Comparison of ENCODE assay signal across 24 cellular contexts in the genomic region with DNA sequence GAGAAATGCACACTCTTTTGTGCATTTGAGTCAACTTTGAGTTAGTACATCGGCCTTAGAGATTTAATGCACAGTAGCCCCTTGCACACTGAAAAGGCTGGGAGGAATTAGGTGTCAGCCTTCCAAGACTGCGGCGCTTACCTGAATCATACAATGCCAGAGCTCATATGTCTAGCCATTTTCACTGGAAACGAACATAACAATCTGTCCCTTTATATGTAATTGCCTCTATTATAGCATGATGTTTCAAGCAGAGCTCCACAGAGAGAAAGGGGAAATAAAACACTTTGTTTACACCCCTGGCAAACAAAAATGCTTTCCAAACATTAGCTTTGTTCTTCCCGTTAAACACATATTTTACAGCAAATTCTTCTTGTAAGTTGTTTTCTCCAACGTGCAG.
DNase-seq lines count a peak whose midpoint lies in the region; ATAC-seq and TF ChIP-seq lines count a peak whose summit lies in the region.
"Had no signal": no experiment of that assay in that cellular context is flagged by ENCODE, and none has a peak within 500 bp of the region (broad histone marks: within the 10 kb centered on the region; RNA-seq: fewer than 3 reads in every experiment).

No MANE protein-coding gene starts in this region.

- H3K27me3 ChIP-seq in A673 (replicated peaks; ENCODE audit: insufficient read depth, low read depth, low read length, poor library complexity) (no peaks in the 10 kb centered on the region), PC-9 (ENCODE audit: insufficient read depth, low read depth) (no peaks in the 10 kb centered on the region), layer of hippocampus (ENCODE audit: control insufficient read depth, insufficient read depth, low read length) (no peaks in the 10 kb centered on the region)
- H3K27me3 ChIP-seq: ascending aorta, heart left ventricle, thyroid gland had no signal

- intact Hi-C loops in A673 (cut with micrococcal nuclease; ENCODE audit: unreplicated experiment) (no loop called here), PC-9 (cut with micrococcal nuclease; ENCODE audit: unreplicated experiment) (loop anchor here (1.0 to 10.0 kb wide), 3 partner anchors 82 to 405 kb away; no protein-coding TSS in a partner anchor)
- intact Hi-C loops in activated CD8-positive, alpha-beta T cell treated with anti-CD3 and anti-CD28 coated beads for 36 hours (cut with micrococcal nuclease): no loop called here

- H3K9me3 ChIP-seq in A673 (ENCODE audit: low read depth, low read length, poor library complexity, severe bottlenecking) (no peaks in the 10 kb centered on the region), PC-9 (ENCODE audit: insufficient read depth, low read depth) (no peaks in the 10 kb centered on the region)
- H3K9me3 ChIP-seq: ascending aorta, heart left ventricle, thyroid gland had no signal

- no TSS peak for BruUV-seq in A673 (replicated peaks; lab: Mats Ljungman, UMichigan)
- no TSS peak for BruUV-seq in PC-9 (replicated peaks; lab: Mats Ljungman, UMichigan)

- H3K36me3 Mint-ChIP-seq in activated CD8-positive, alpha-beta T cell treated with anti-CD3 and anti-CD28 coated beads for 36 hours (ENCODE audit: low read depth): no peaks in the 10 kb centered on the region
- H3K36me3 Mint-ChIP-seq: stimulated activated effector memory CD8-positive, alpha-beta T cell treated with anti-CD3 and anti-CD28 coated beads, Interleukin-12 subunit alpha, Interleukin-12 subunit beta, amount 100 ng/mL, for 72 hours had no signal

- H3F3A ChIP-seq in PC-9 (ENCODE audit: insufficient read depth, low read depth): peaks cover 25% of the 10 kb centered on the region

- POLR2A ChIA-PET in A673 (lab: Charles Lee; ENCODE audit: low non-redundant PET) (no interaction called here), PC-9 (lab: Charles Lee; ENCODE audit: unreplicated experiment) (interaction anchor here (0.6 kb wide), 1 partner anchor 84 kb away, joined by 6 read pairs; no protein-coding TSS in a partner anchor)
- POLR2A ChIA-PET in activated CD8-positive, alpha-beta T cell treated with anti-CD3 and anti-CD28 coated beads for 36 hours (lab: Charles Lee): no interaction called here

- peak overlapping the region; percentile 35; the same call in 1 of the 2 replicates for H2AFZ ChIP-seq in PC-9

- H3K27ac ChIP-seq in A673 (ENCODE audit: low read depth, low read length, poor library complexity, severe bottlenecking): peak overlapping the region; percentile 32
- peak overlapping the region; percentile 93 for H3K27ac ChIP-seq in PC-9
- H3K27ac ChIP-seq in layer of hippocampus (ENCODE audit: low read depth, low read length): peak overlapping the region; percentile 89
- H3K27ac ChIP-seq: ascending aorta, thyroid gland, WERI-Rb-1 had no signal

- H3K4me1 ChIP-seq in A673 (ENCODE audit: insufficient read depth, low read length, poor library complexity, severe bottlenecking) (peaks cover 51% of the 10 kb centered on the region), PC-9 (replicated peaks; ENCODE audit: insufficient read depth) (peaks cover 38% of the 10 kb centered on the region)
- H3K4me1 ChIP-seq: ascending aorta, thyroid gland had no signal

- H3K27ac Mint-ChIP-seq in activated CD8-positive, alpha-beta T cell treated with anti-CD3 and anti-CD28 coated beads for 36 hours: no peak overlapping the region
- H3K27ac Mint-ChIP-seq: CD8-positive, alpha-beta memory T cell; stimulated activated effector memory CD8-positive, alpha-beta T cell treated with anti-CD3 and anti-CD28 coated beads, Interleukin-12 subunit alpha, Interleukin-12 subunit beta, amount 100 ng/mL, for 72 hours had no signal

- H3K27me3 Mint-ChIP-seq in activated CD8-positive, alpha-beta T cell treated with anti-CD3 and anti-CD28 coated beads for 36 hours: no peaks in the 10 kb centered on the region

- no peaks in the 10 kb centered on the region for H4K20me1 ChIP-seq in PC-9 (ENCODE audit: insufficient read depth)

- H3K36me3 ChIP-seq in A673 (ENCODE audit: insufficient read depth, low read length, poor library complexity, severe bottlenecking): no peaks in the 10 kb centered on the region
- no peaks in the 10 kb centered on the region for H3K36me3 ChIP-seq in PC-9 (ENCODE audit: low read depth)
- H3K36me3 ChIP-seq: ascending aorta, heart left ventricle, thyroid gland, WERI-Rb-1 had no signal

- no peaks in the 10 kb centered on the region for H3K9me3 Mint-ChIP-seq in activated CD8-positive, alpha-beta T cell treated with anti-CD3 and anti-CD28 coated beads for 36 hours
- H3K9me3 Mint-ChIP-seq: CD8-positive, alpha-beta memory T cell; stimulated activated effector memory CD8-positive, alpha-beta T cell treated with anti-CD3 and anti-CD28 coated beads, Interleukin-12 subunit alpha, Interleukin-12 subunit beta, amount 100 ng/mL, for 72 hours had no signal

- H3K79me2 ChIP-seq in PC-9 (ENCODE audit: low read depth): no peaks in the 10 kb centered on the region

- H3K4me3 ChIP-seq in A673 (ENCODE audit: low read depth, low read length, poor library complexity, severe bottlenecking) (no peak overlapping the region), PC-9 (no peak overlapping the region)
- H3K4me3 ChIP-seq: ascending aorta, heart left ventricle, thyroid gland had no signal

- DNase-seq in A673 (ENCODE audit: low spot score): no peak
- DNase-seq in NCI-H1092 treated with DMSO at 0.1 percent for 48 hours (lab: John Stamatoyannopoulos, UW): peak; percentile 45
- DNase-seq in PC-9: no peak
- no peak for DNase-seq in NCI-H2029 (lab: John Stamatoyannopoulos, UW)
- DNase-seq in activated CD8-positive, alpha-beta T cell treated with anti-CD3 and anti-CD28 coated beads for 36 hours: no peak
- no peak for DNase-seq in middle frontal gyrus (ENCODE audit: extremely low spot score, low spot score)
- DNase-seq: activated CD4-positive, alpha-beta T cell treated with anti-CD3 and anti-CD28 coated beads, Interleukin-2, amount 50 U/mL, for 48 hours; activated naive CD4-positive, alpha-beta T cell treated with Interleukin-2 at 50 U/mL for 16 hours; activated T-cell treated with anti-CD3 and anti-CD28 coated beads for 4 hours; CD8-positive, alpha-beta memory T cell; EL; heart left ventricle; KG1; NCI-H510A; right cardiac atrium; SHP77; stimulated activated CD4-positive, alpha-beta T cell treated with anti-CD3 and anti-CD28 coated beads, Interleukin-15, amount 100 ng/mL, for 24 hours; T-helper 1 cell; thyroid gland; WERI-Rb-1 had no signal

- no peaks in the 10 kb centered on the region for H3K9me2 ChIP-seq in PC-9 (ENCODE audit: insufficient read depth)

- CTCF ChIA-PET in A673 (lab: Charles Lee): no interaction called here
- CTCF ChIA-PET in PC-9 (lab: Charles Lee): no interaction called here
- CTCF ChIA-PET in activated CD8-positive, alpha-beta T cell treated with anti-CD3 and anti-CD28 coated beads for 36 hours (lab: Charles Lee): interaction anchor here (1.1 kb wide), 1 partner anchor 235 kb away, joined by 3 read pairs; no protein-coding TSS in a partner anchor

- no peaks in the 10 kb centered on the region for H3K4me1 Mint-ChIP-seq in activated CD8-positive, alpha-beta T cell treated with anti-CD3 and anti-CD28 coated beads for 36 hours (ENCODE audit: low read depth)
- H3K4me1 Mint-ChIP-seq: stimulated activated effector memory CD8-positive, alpha-beta T cell treated with anti-CD3 and anti-CD28 coated beads, Interleukin-12 subunit alpha, Interleukin-12 subunit beta, amount 100 ng/mL, for 72 hours had no signal

- H3K4me2 ChIP-seq in PC-9: peak overlapping the region; percentile 68

- TF ChIP-seq CTCF in A673 (conservative IDR thresholded peaks at IDR 0.05; ENCODE audit: low read depth, low read length) (no peak), PC-9 (conservative IDR thresholded peaks at IDR 0.05) (no peak)
- TF ChIP-seq CTCF in activated CD8-positive, alpha-beta T cell treated with anti-CD3 and anti-CD28 coated beads for 36 hours (IDR thresholded peaks at IDR 0.05): no peak

- H3K4me3 Mint-ChIP-seq in activated CD8-positive, alpha-beta T cell treated with anti-CD3 and anti-CD28 coated beads for 36 hours: no peak overlapping the region
- H3K4me3 Mint-ChIP-seq: CD8-positive, alpha-beta memory T cell; stimulated activated effector memory CD8-positive, alpha-beta T cell treated with anti-CD3 and anti-CD28 coated beads, Interleukin-12 subunit alpha, Interleukin-12 subunit beta, amount 100 ng/mL, for 72 hours had no signal

- ATAC-seq in activated CD8-positive, alpha-beta T cell treated with anti-CD3 and anti-CD28 coated beads for 36 hours: no peak
- no peak for ATAC-seq in HG03378 (IDR thresholded peaks at IDR 0.05; ENCODE audit: unreplicated experiment)
- ATAC-seq: stimulated activated effector memory CD8-positive, alpha-beta T cell treated with anti-CD3 and anti-CD28 coated beads, Interleukin-12 subunit alpha, Interleukin-12 subunit beta, amount 100 ng/mL, for 72 hours had no signal

Comparison
In these comparisons a context has a peak if more than half of its experiments do, and no peak if none do; other contexts are left out.
1. H3K27ac ChIP-seq: peak in every context shown above with its lines; median percentile 93 in PC-9; 89 in layer of hippocampus; 32 in A673.